ENCODE assay signal across 26 cellular contexts in the genomic region with DNA sequence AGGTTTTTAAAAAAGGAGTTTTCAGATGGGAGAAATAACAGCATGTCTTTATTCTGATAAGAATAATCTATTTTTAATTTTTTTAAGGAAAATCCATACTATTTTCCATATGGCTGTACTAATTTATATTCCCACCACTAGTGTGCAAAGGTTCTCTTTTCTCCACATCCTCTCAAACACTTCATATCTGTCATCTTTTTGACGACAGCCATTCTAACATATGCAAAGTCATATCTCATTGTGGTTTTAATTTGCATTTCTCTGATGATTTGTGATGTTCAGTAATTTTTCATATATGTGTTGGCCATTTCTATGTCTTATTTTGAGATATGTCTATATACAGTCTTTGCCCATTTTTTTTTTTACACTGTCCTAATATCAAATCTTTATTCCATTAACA.
"Had no signal": no experiment of that assay in that cellular context is flagged by ENCODE, and none has a peak within 500 bp of the region (broad histone marks: within the 10 kb centered on the region; RNA-seq: fewer than 3 reads in every experiment).

No MANE protein-coding gene starts in this region.

- DNase-seq: dermis blood vessel endothelial cell; effector memory CD4-positive, alpha-beta T cell; foreskin keratinocyte; glutamatergic neuron; hypothalamus; immature natural killer cell; islet precursor cell; left ventricle myocardium superior; lower lobe of right lung; natural killer cell; occipital lobe; ovary; posterior cingulate gyrus; psoas muscle; right cardiac atrium; sigmoid colon; spleen; stimulated activated CD4-positive, alpha-beta T cell treated with anti-CD3 and anti-CD28 coated beads, Interleukin-15, amount 100 ng/mL, for 24 hours; stimulated activated CD4-positive, alpha-beta T cell treated with anti-CD3 and anti-CD28 coated beads, Interleukin-4, amount 100 ng/mL, for 1 hour; stimulated activated CD8-positive, alpha-beta memory T cell treated with anti-CD3 and anti-CD28 coated beads, Interleukin-4, amount 100 ng/mL, for 48 hours; stimulated activated naive CD4-positive, alpha-beta T cell treated with Interleukin-2 at 50 U/mL for 16 hours; upper lobe of left lung had no signal

- H3K27me3 ChIP-seq: esophagus muscularis mucosa, foreskin keratinocyte, ovary, sigmoid colon, spleen, tibial nerve, upper lobe of left lung had no signal

- H3K9me3 ChIP-seq: esophagus muscularis mucosa, lower lobe of right lung, ovary, psoas muscle, sigmoid colon, spleen, thoracic aorta, tibial nerve, upper lobe of left lung had no signal

- H3K9me3 Mint-ChIP-seq: immature natural killer cell, natural killer cell had no signal

- ATAC-seq: foreskin keratinocyte, left ventricle myocardium superior, lower lobe of right lung, natural killer cell, psoas muscle, right cardiac atrium had no signal

- H3K4me1 ChIP-seq: esophagus muscularis mucosa, lower lobe of right lung, psoas muscle, sigmoid colon, tibial nerve, upper lobe of left lung had no signal

- H3K4me3 Mint-ChIP-seq: immature natural killer cell, natural killer cell had no signal

- H3K36me3 Mint-ChIP-seq: immature natural killer cell, natural killer cell had no signal

- H3K36me3 ChIP-seq: esophagus muscularis mucosa, lower lobe of right lung, ovary, sigmoid colon, spleen, thoracic aorta, tibial nerve, upper lobe of left lung had no signal

- H3K27ac ChIP-seq: coronary artery, esophagus muscularis mucosa, foreskin keratinocyte, lower lobe of right lung, ovary, psoas muscle, sigmoid colon, spleen, thoracic aorta, tibial nerve, upper lobe of left lung had no signal

- H3K4me3 ChIP-seq: coronary artery, esophagus muscularis mucosa, lower lobe of right lung, ovary, psoas muscle, sigmoid colon, spleen, thoracic aorta, tibial nerve, upper lobe of left lung had no signal

- H3K27ac Mint-ChIP-seq: immature natural killer cell, natural killer cell had no signal
